In genomic region chr2:225041871-225042799, GRCh38 we compare ENCODE assay signal across 8 cellular contexts. TPM values are rescaled to one million over a fixed set of nuclear protein-coding genes. Genes with fewer than 3 reads are reported as not detected.
A peak's percentile ranks its signal among the peaks of the same experiment; 100 is the strongest.
DNase-seq lines count a peak whose midpoint lies in the region; ATAC-seq, FAIRE-seq and TF ChIP-seq lines count a peak whose summit lies in the region.

Gene DOCK10, minus strand, starts transcription at chr2:225042468. Its CDS starts 94 bp downstream, at chr2:225042374.

- peak within 1 kb of the TSS; percentile 51 for H3K27ac ChIP-seq in OCI-LY7 (ENCODE audit: low read depth, low read length, poor library complexity, severe bottlenecking)
- H3K27ac ChIP-seq in tibial artery, result peak within 1 kb of the TSS in 1 of 2 donors; percentile 20

- intact Hi-C loops in OCI-LY7 (cut with micrococcal nuclease; ENCODE audit: unreplicated experiment) (no loop called here), tibial artery (cut with DNase I; ENCODE audit: low total_unique reads) (no loop called here)

- no peak for FAIRE-seq in frontal cortex (lab: Jason Lieb, UNC)

- H3K9me2 ChIP-seq in OCI-LY7 (ENCODE audit: insufficient read depth, low read length), result no peaks in the 10 kb centered on the region

- CTCF ChIA-PET in OCI-LY7 (lab: Charles Lee; ENCODE audit: unreplicated experiment), result no interaction called here

- peak; percentile 24 for ATAC-seq in HG02870 (IDR thresholded peaks at IDR 0.05; ENCODE audit: unreplicated experiment)

- H3K9me3 ChIP-seq in OCI-LY7 (ENCODE audit: low read length), result no peaks in the 10 kb centered on the region
- no peaks in the 10 kb centered on the region for H3K9me3 ChIP-seq in tibial artery

- no peaks in the 10 kb centered on the region for H3K27me3 ChIP-seq in tibial artery

- H4K20me1 ChIP-seq in OCI-LY7 (ENCODE audit: insufficient read depth, low read length), result no peaks in the 10 kb centered on the region

- DNase-seq in NCI-H2196 (lab: John Stamatoyannopoulos, UW; ENCODE audit: unreplicated experiment), result peak; percentile 31
- no peak for DNase-seq in NCI-H2196 treated with DMSO at 0.1 percent for 48 hours (lab: John Stamatoyannopoulos, UW; ENCODE audit: unreplicated experiment)
- peak; percentile 66 for DNase-seq in OCI-LY7 (ENCODE audit: low spot score)
- peak; percentile 52 for DNase-seq in activated effector memory CD4-positive, alpha-beta T cell treated with Interleukin-2 at 50 U/mL for 16 hours
- DNase-seq in frontal cortex (ENCODE audit: low spot score in 2 of 2), result peak; percentile 66 to 78
- peak in 50 of 56 donors; percentile 13 to 82 (median 71) for DNase-seq in nucleus accumbens (lab: John Stamatoyannopoulos, UW)
- no peak for DNase-seq in tibial artery

- H3K36me3 ChIP-seq in OCI-LY7 (ENCODE audit: insufficient read depth, low read length) (no peaks in the 10 kb centered on the region), tibial artery (no peaks in the 10 kb centered on the region)

- H2AFZ ChIP-seq in OCI-LY7 (ENCODE audit: low read length), result peak within 1 kb of the TSS; percentile 80

- peaks cover 7% of the 10 kb centered on the region; the same call in 1 of the 2 replicates for H3K79me2 ChIP-seq in OCI-LY7 (ENCODE audit: insufficient read depth, low read depth, low read length)

- peak within 1 kb of the TSS; percentile 93 for H3K4me2 ChIP-seq in OCI-LY7 (ENCODE audit: low read length)

- peaks cover 17% of the 10 kb centered on the region for H3K4me1 ChIP-seq in OCI-LY7 (ENCODE audit: insufficient read depth, low read length, poor library complexity, severe bottlenecking)
- peaks cover 0 to 27% (median 10%) of the 10 kb centered on the region in 4 donors for H3K4me1 ChIP-seq in tibial artery

- TF ChIP-seq CTCF in OCI-LY7 (conservative IDR thresholded peaks at IDR 0.05; ENCODE audit: low read length), result peak; percentile 34
- no peak for TF ChIP-seq CTCF in tibial artery (IDR thresholded peaks at IDR 0.05)

- BruUV-seq in OCI-LY7 (replicated peaks; lab: Mats Ljungman, UMichigan), result no TSS peak

- peak within 1 kb of the TSS; percentile 85 for H3K4me3 ChIP-seq in OCI-LY7 (ENCODE audit: low read depth, low read length, poor library complexity, severe bottlenecking)
- H3K4me3 ChIP-seq in tibial artery, result peak within 1 kb of the TSS; percentile 56 to 76

- POLR2A ChIA-PET in OCI-LY7 (lab: Charles Lee), result interaction anchor here (0.5 to 2.3 kb wide), 9 partner anchors 11 to 680 kb away, joined by 3 to 10 read pairs (median 4); no protein-coding TSS in a partner anchor

RNA-seq across cellular contexts. Expression of gene DOCK10, which starts in this region (rescaled TPM):
- 40.8 and 51.5 TPM in 2 replicates for total RNA-seq in OCI-LY7 (2014; rRNA removed; shearing (Covaris generic))
- 68.2 and 78.2 TPM in 2 replicates for total RNA-seq in OCI-LY7 (2022)
- 10.2 TPM for total RNA-seq in frontal cortex

Comparison
In these comparisons a context has a peak if more than half of its experiments do, and no peak if none do; other contexts are left out.
1. DNase-seq: peak in NCI-H2196 (single experiment), OCI-LY7 (single experiment), activated effector memory CD4-positive, alpha-beta T cell treated with Interleukin-2 at 50 U/mL for 16 hours (single experiment), frontal cortex (2 of 2) and nucleus accumbens (50 of 56); none in NCI-H2196 treated with DMSO at 0.1 percent for 48 hours (single experiment) and tibial artery (0 of 2).